In the genomic region with DNA sequence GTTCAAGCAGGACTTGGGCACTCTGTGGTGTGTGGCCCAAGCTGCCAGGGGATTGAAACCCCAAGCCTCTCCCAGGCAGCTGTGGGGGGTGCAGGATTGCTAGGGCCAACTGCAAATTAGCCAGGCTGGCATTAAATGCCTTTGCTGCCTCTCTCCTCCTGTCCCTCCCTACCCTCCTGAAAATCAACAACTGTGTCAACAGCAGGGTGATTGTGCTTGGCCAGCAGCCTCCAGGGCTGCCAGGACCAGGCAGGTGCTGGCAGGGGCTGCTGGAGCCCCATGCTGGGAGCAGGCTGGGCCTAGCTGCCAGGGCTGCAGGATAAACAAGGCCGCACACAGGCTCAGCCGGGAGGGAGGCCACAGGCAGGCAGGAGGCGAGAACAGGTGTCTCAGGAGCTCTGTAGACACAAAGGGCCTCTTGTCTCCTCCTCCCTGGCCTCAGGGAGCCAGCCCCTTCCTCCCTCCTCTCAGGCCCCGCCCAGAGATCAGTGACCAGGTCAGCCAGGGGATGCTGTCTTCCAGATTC, we compare ENCODE assay signal across 9 cellular contexts. TPM values are rescaled to one million over a fixed set of nuclear protein-coding genes. Genes with fewer than 3 reads are reported as not detected.
DNase-seq lines count a peak whose midpoint lies in the region; ATAC-seq and TF ChIP-seq lines count a peak whose summit lies in the region.
"Had no signal": no experiment of that assay in that cellular context is flagged by ENCODE, and none has a peak within 500 bp of the region (broad histone marks: within the 10 kb centered on the region; RNA-seq: fewer than 3 reads in every experiment).

No MANE protein-coding gene starts in this region.

- H3K27ac Mint-ChIP-seq in glutamatergic neuron (ENCODE audit: unreplicated experiment): no peak overlapping the region

- H4K12ac ChIP-seq in trophoblast cell (ENCODE audit: low read depth, low read length): no peak overlapping the region

- H3K79me2 ChIP-seq in trophoblast cell (ENCODE audit: control insufficient read depth, insufficient read depth, low read length, poor library complexity): peaks cover 34% of the 10 kb centered on the region

- peaks cover 8% of the 10 kb centered on the region for H3K4me1 Mint-ChIP-seq in glutamatergic neuron (ENCODE audit: low read depth, unreplicated experiment)

- peaks cover 7% of the 10 kb centered on the region for H3K9me3 Mint-ChIP-seq in glutamatergic neuron (ENCODE audit: unreplicated experiment)

- H3K4me3 Mint-ChIP-seq in glutamatergic neuron (ENCODE audit: unreplicated experiment): no peak overlapping the region

- in situ Hi-C loops in brain microvascular endothelial cell (cut with HindIII; ENCODE audit: low pct_ligation_motif_present, low sequenced_read_pairs): no loop called here

- H3K4me1 ChIP-seq in ES-I3 (ENCODE audit: insufficient read depth, low read length): peaks cover 53% of the 10 kb centered on the region
- H3K4me1 ChIP-seq in trophoblast cell (ENCODE audit: control insufficient read depth in 1 of 2, insufficient read depth in 2 of 2, low read length in 2 of 2): peaks cover 31 to 50% of the 10 kb centered on the region in 2 experiments
- H3K4me1 ChIP-seq in mesenchymal stem cell (ENCODE audit: control insufficient read depth, insufficient read depth, low read depth, low read length): peaks cover 25% of the 10 kb centered on the region

- no peaks in the 10 kb centered on the region for H3K9me3 ChIP-seq in ES-I3 (ENCODE audit: control insufficient read depth, insufficient read depth, low read length)
- no peaks in the 10 kb centered on the region for H3K9me3 ChIP-seq in trophoblast cell (ENCODE audit: insufficient read depth, low read depth, low read length)
- H3K9me3 ChIP-seq in mesenchymal stem cell (ENCODE audit: control insufficient read depth, low read length): no peaks in the 10 kb centered on the region

- H3K4me2 ChIP-seq in trophoblast cell (ENCODE audit: low read length) (no peak overlapping the region), mesenchymal stem cell (ENCODE audit: low read length, poor library complexity, severe bottlenecking) (no peak overlapping the region)

- H3K36me3 ChIP-seq in ES-I3 (ENCODE audit: insufficient read depth, low read length) (no peaks in the 10 kb centered on the region), trophoblast cell (ENCODE audit: control insufficient read depth in 1 of 2, insufficient read depth in 2 of 2, low read length in 2 of 2) (no peaks in the 10 kb centered on the region), mesenchymal stem cell (ENCODE audit: control insufficient read depth in 1 of 2, insufficient read depth in 2 of 2, low read depth in 1 of 2, low read length in 2 of 2) (no peaks in the 10 kb centered on the region), brain microvascular endothelial cell (replicated peaks) (no peaks in the 10 kb centered on the region)

- H3K27me3 ChIP-seq in trophoblast cell (ENCODE audit: insufficient read depth, low read length): no peaks in the 10 kb centered on the region
- no peaks in the 10 kb centered on the region for H3K27me3 ChIP-seq in mesenchymal stem cell (ENCODE audit: control insufficient read depth in 1 of 2, insufficient read depth in 1 of 2, low read length in 2 of 2)
- H3K27me3 ChIP-seq in brain microvascular endothelial cell (replicated peaks): no peaks in the 10 kb centered on the region

- H2BK15ac ChIP-seq in mesenchymal stem cell (ENCODE audit: low read depth, poor library complexity, severe bottlenecking): no peak overlapping the region

- H3K14ac ChIP-seq in trophoblast cell (ENCODE audit: low read length) (no peak overlapping the region), mesenchymal stem cell (ENCODE audit: low read length in 2 of 2) (no peak overlapping the region)

- whole genome bisulfite sequencing in trophoblast cell (ENCODE audit: extremely low coverage, insufficient coverage, insufficient read length): no CpG with 5 or more reads among the region's 4 CpGs
- 50% methylated on average over 3 of the region's 4 CpGs for WGBS in mesenchymal stem cell

- H2AK5ac ChIP-seq in trophoblast cell (ENCODE audit: low read length): no peak overlapping the region
- no peak overlapping the region for H2AK5ac ChIP-seq in mesenchymal stem cell (ENCODE audit: low read length, severe bottlenecking)

- no peak overlapping the region for H3K4me3 ChIP-seq in trophoblast cell (ENCODE audit: low read depth, low read length)
- H3K4me3 ChIP-seq in mesenchymal stem cell (ENCODE audit: insufficient read depth in 1 of 2, low read depth in 1 of 2, low read length in 2 of 2): no peak overlapping the region
- no peak overlapping the region for H3K4me3 ChIP-seq in brain microvascular endothelial cell (ENCODE audit: low read depth, low read length)
- H3K4me3 ChIP-seq: K562 had no signal

- H2BK5ac ChIP-seq in trophoblast cell (ENCODE audit: low read depth, low read length, poor library complexity) (no peak overlapping the region), mesenchymal stem cell (ENCODE audit: low read depth, low read length, poor library complexity, severe bottlenecking) (no peak overlapping the region)

- H3K18ac ChIP-seq in trophoblast cell (ENCODE audit: low read length) (no peak overlapping the region), mesenchymal stem cell (ENCODE audit: low read depth in 1 of 2, low read length in 2 of 2) (no peak overlapping the region)

- H3K23ac ChIP-seq in trophoblast cell (ENCODE audit: low read length) (no peak overlapping the region), mesenchymal stem cell (ENCODE audit: low read length in 2 of 2) (no peak overlapping the region)

- H3K79me1 ChIP-seq in trophoblast cell (ENCODE audit: low read length) (peaks cover 7% of the 10 kb centered on the region), mesenchymal stem cell (replicated peaks; ENCODE audit: low read length, poor library complexity, severe bottlenecking) (peaks cover 2% of the 10 kb centered on the region)

- H2BK12ac ChIP-seq in trophoblast cell (ENCODE audit: low read length) (no peak overlapping the region), mesenchymal stem cell (ENCODE audit: low read length in 2 of 2) (no peak overlapping the region)

- H3K27ac ChIP-seq in trophoblast cell (ENCODE audit: low read depth, low read length) (no peak overlapping the region), mesenchymal stem cell (ENCODE audit: low read length, poor library complexity, severe bottlenecking) (no peak overlapping the region), brain microvascular endothelial cell (no peak overlapping the region)

- H2AFZ ChIP-seq in trophoblast cell (ENCODE audit: insufficient read depth, low read length, poor library complexity) (no peak overlapping the region), mesenchymal stem cell (ENCODE audit: low read depth, low read length) (no peak overlapping the region)

- H4K8ac ChIP-seq in trophoblast cell (ENCODE audit: low read depth, low read length) (no peak overlapping the region), mesenchymal stem cell (ENCODE audit: low read length) (no peak overlapping the region)

- H3K27me3 Mint-ChIP-seq in glutamatergic neuron (ENCODE audit: unreplicated experiment): peaks cover 2% of the 10 kb centered on the region

- H3K4ac ChIP-seq in trophoblast cell (ENCODE audit: low read depth, low read length) (peak overlapping the region; percentile 31), mesenchymal stem cell (ENCODE audit: low read depth in 1 of 2, low read length in 2 of 2) (no peak overlapping the region)

- TF ChIP-seq CTCF in glutamatergic neuron (IDR thresholded peaks at IDR 0.05; ENCODE audit: partially characterized antibody, unreplicated experiment) (no peak), brain microvascular endothelial cell (IDR thresholded peaks at IDR 0.05; ENCODE audit: low read depth, low read length, missing control alignments) (no peak)

- peak overlapping the region; percentile 34 for H4K91ac ChIP-seq in trophoblast cell (ENCODE audit: low read depth, low read length)
- H4K91ac ChIP-seq in mesenchymal stem cell (ENCODE audit: low read length): no peak overlapping the region

- peak; percentile 96 for DNase-seq in NCI-H510A treated with DMSO at 0.1 percent for 48 hours (lab: John Stamatoyannopoulos, UW)
- DNase-seq in glutamatergic neuron: peak; percentile 58
- no peak for DNase-seq in trophoblast cell
- no peak for DNase-seq in mesenchymal stem cell
- no peak for DNase-seq in kidney glomerular epithelial cell (lab: John Stamatoyannopoulos, UW)
- no peak for DNase-seq in brain microvascular endothelial cell

- H3K9ac ChIP-seq in ES-I3 (ENCODE audit: low read depth, low read length): peak overlapping the region; percentile 7; the same call in 1 of the 2 replicates
- no peak overlapping the region for H3K9ac ChIP-seq in trophoblast cell (ENCODE audit: low read length)
- no peak overlapping the region for H3K9ac ChIP-seq in mesenchymal stem cell (ENCODE audit: low read length)

- no peak for ATAC-seq in GM21723 (IDR thresholded peaks at IDR 0.05; ENCODE audit: unreplicated experiment)
- ATAC-seq: K562 had no signal

- H3K36me3 Mint-ChIP-seq in glutamatergic neuron (ENCODE audit: unreplicated experiment): no peaks in the 10 kb centered on the region

- H2BK120ac ChIP-seq in trophoblast cell (ENCODE audit: insufficient read depth, low read length, poor library complexity): no peak overlapping the region
- no peak overlapping the region for H2BK120ac ChIP-seq in mesenchymal stem cell (ENCODE audit: low read depth, low read length)

RNA-seq across cellular contexts. Expression of a gene that starts 11.4 kb away (rescaled TPM):
- total RNA-seq in glutamatergic neuron (ENCODE audit: unreplicated experiment): 2.2 TPM
- polyA plus RNA-seq in trophoblast cell (2013): 79.8 and 85.3 TPM in 2 replicates
- polyA plus RNA-seq in mesenchymal stem cell (2013, experiment 1 of 2): 5.9 TPM
- polyA plus RNA-seq in mesenchymal stem cell (2013, experiment 2 of 2): 5.8 TPM

Comparison
In these comparisons a context has a peak if more than half of its experiments do, and no peak if none do; other contexts are left out.
1. DNase-seq: peak in NCI-H510A treated with DMSO at 0.1 percent for 48 hours (single experiment) and glutamatergic neuron (single experiment); none in trophoblast cell (0 of 2), mesenchymal stem cell (single experiment), kidney glomerular epithelial cell (single experiment) and brain microvascular endothelial cell (single experiment).